8 cellular contexts compared by ENCODE assay signal in the genomic region with DNA sequence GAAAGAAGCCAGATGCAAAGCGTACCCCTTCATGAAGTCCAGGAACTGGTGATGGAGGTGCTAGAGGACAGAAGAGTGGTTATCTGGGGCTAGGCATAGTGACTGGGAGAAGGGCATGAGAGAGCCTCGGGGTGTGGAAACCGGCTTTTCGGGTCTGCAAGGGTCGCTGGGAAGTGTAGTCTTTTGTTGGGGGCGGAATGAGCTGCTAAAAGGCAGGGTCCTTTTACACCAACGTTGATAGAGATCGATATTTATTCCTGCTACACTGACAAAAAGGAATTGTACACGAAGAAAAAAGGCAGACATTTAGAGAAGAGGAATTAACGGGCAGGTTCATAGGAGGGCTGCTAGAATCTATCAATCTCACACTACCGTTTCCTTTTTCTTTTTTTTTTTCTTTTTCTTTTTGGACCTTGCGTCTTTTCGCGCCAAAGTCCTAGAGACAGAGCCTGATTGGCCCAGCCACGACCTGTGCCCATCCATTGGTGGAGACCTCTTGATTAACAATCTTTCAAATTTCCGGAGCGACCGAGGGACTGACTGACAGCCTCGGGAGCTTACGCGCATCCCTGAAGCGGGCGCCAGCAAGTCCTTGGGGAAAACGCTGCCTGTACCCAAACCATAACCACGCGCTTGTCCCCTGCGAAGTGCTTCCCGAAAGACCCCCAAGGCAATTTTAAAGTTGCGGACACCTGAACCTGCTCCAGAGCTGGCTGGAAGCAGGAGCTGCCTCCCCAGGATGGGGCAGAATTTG. TPM values are rescaled to one million over a fixed set of nuclear protein-coding genes. Genes with fewer than 3 reads are reported as not detected.
DNase-seq lines count a peak whose midpoint lies in the region; ATAC-seq, FAIRE-seq and TF ChIP-seq lines count a peak whose summit lies in the region.

No MANE protein-coding gene starts in this region.

- peak; percentile 88 for FAIRE-seq in H54 (lab: Jason Lieb, UNC)

- ATAC-seq in RWPE2 (ENCODE audit: low read depth) (peak; percentile 98), thoracic aorta (ENCODE audit: insufficient number of reproducible peaks, low FRiP score, low read depth) (no peak)

- TF ChIP-seq POLR2A in H54 (IDR thresholded peaks at IDR 0.05; ENCODE audit: low read depth, low read length): peak; percentile 41; the same call in 1 of the 2 replicates

- peak; percentile 95 for DNase-seq in ELR (ENCODE audit: low read depth)
- peak; percentile 82 for DNase-seq in H54 (ENCODE audit: insufficient read length, low spot score)
- peak; percentile 86 for DNase-seq in LHCN-M2 (ENCODE audit: low read depth)
- DNase-seq in RWPE2 (ENCODE audit: low spot score): peak; percentile 84
- DNase-seq in activated T-helper 9 cell treated with anti-CD3 and anti-CD28 coated beads, Interleukin-2, amount 50 U/mL, for 16 hours (ENCODE audit: low read depth): peak; percentile 30
- DNase-seq in foreskin melanocyte: peak; percentile 91
- DNase-seq in nucleus accumbens (lab: John Stamatoyannopoulos, UW): peak in 45 of 56 donors; percentile 3 to 85 (median 43)
- no peak for DNase-seq in thoracic aorta (ENCODE audit: low spot score)

- H3K4me3 ChIP-seq in RWPE2 (ENCODE audit: severe bottlenecking) (peak overlapping the region; percentile 57), thoracic aorta (peak overlapping the region; percentile 72)

- H3K36me3 ChIP-seq in RWPE2 (ENCODE audit: low read depth): no peaks in the 10 kb centered on the region
- no peaks in the 10 kb centered on the region for H3K36me3 ChIP-seq in thoracic aorta

- TF ChIP-seq CTCF in RWPE2 (IDR thresholded peaks at IDR 0.05; ENCODE audit: poor library complexity, severe bottlenecking) (no peak), thoracic aorta (IDR thresholded peaks at IDR 0.05) (no peak)

- no peaks in the 10 kb centered on the region for H3K9me3 ChIP-seq in RWPE2 (ENCODE audit: severe bottlenecking)
- H3K9me3 ChIP-seq in thoracic aorta: no peaks in the 10 kb centered on the region

- H3K4me1 ChIP-seq in RWPE2 (ENCODE audit: insufficient read depth, poor library complexity, severe bottlenecking): peaks cover 4% of the 10 kb centered on the region
- H3K4me1 ChIP-seq in thoracic aorta (ENCODE audit: control insufficient read depth in 1 of 2, low read depth in 2 of 2): peaks cover 5 to 6% of the 10 kb centered on the region in 2 donors

- peak overlapping the region; percentile 45 for H3K27ac ChIP-seq in RWPE2 (ENCODE audit: poor library complexity, severe bottlenecking)
- no peak overlapping the region for H3K27ac ChIP-seq in thoracic aorta

- H3K27me3 ChIP-seq in RWPE2 (ENCODE audit: insufficient read depth, poor library complexity, severe bottlenecking) (no peaks in the 10 kb centered on the region), thoracic aorta (replicated peaks; ENCODE audit: insufficient read depth) (no peaks in the 10 kb centered on the region)

RNA-seq across cellular contexts. Expression of a gene that starts 27.7 kb away (rescaled TPM):
- total RNA-seq in LHCN-M2 (2014; rRNA removed): 16.8 and 17.6 TPM in 2 replicates
- 19.5 TPM for polyA plus RNA-seq in LHCN-M2 (2012)
- 10 to 100 TPM; 30.5 to 44.5 TPM for total RNA-seq in thoracic aorta

RNA-seq across cellular contexts. Expression of a gene that starts 56.3 kb away (rescaled TPM):
- total RNA-seq in LHCN-M2 (2014; rRNA removed): 247 and 267 TPM in 2 replicates
- polyA plus RNA-seq in LHCN-M2 (2012): 131 TPM
- 100 to 1,000 TPM; 130 to 154 TPM for total RNA-seq in thoracic aorta
